ENCODE assay signal across 10 cellular contexts in the genomic region with DNA sequence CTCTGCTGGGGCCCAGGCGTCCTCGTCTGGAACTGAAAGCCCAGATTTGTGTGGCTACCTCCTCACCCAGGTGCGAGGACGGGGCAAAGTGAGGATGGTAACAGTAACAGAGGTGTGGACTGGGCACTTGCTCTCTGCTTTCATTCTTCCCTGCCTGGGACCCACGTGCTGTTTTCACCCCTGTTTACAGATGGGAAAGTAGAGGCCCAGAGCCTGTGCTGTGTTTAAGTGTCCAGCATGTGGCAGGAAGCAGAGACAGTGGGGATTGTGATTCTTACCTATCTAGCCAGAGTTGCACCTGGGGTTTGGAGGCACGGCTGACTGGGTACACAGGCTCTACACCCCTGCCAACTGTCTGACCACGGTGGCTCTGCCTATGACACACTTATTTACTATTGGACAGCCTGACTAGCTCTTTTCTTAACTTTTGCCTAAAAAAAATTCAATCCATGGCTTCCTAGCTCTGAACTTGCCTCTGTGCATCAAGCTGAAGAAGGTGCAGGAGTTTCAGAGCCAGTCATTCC.
A peak's percentile ranks its signal among the peaks of the same experiment; 100 is the strongest.
DNase-seq lines count a peak whose midpoint lies in the region; ATAC-seq, FAIRE-seq and TF ChIP-seq lines count a peak whose summit lies in the region.
"Had no signal": no experiment of that assay in that cellular context is flagged by ENCODE, and none has a peak within 500 bp of the region (broad histone marks: within the 10 kb centered on the region; RNA-seq: fewer than 3 reads in every experiment).

No MANE protein-coding gene starts in this region.

- H3K4me3 ChIP-seq in Loucy (ENCODE audit: low read length, poor library complexity, severe bottlenecking) (no peak overlapping the region), fibroblast of lung (replicated peaks in 1 of 4; ENCODE audit: control extremely low read depth in 1 of 4, insufficient read depth in 1 of 4, low read depth in 3 of 4, low read length in 4 of 4) (no peak overlapping the region)

- peak overlapping the region; percentile 24 for H3K4me3 Mint-ChIP-seq in activated CD4-positive, alpha-beta T cell treated with anti-CD3 and anti-CD28 coated beads for 36 hours

- POLR2A ChIA-PET in activated CD4-positive, alpha-beta T cell treated with anti-CD3 and anti-CD28 coated beads for 36 hours (lab: Charles Lee) = interaction anchor here (2.0 kb wide), 1 partner anchor 156 kb away, joined by 7 read pairs; a partner anchor contains a TSS

- peaks cover 8% of the 10 kb centered on the region for H3F3A ChIP-seq in Loucy (ENCODE audit: low read depth)

- H3K9ac ChIP-seq in Loucy (ENCODE audit: low read depth, low read length, poor library complexity, severe bottlenecking) = peak overlapping the region; percentile 68
- H3K9ac ChIP-seq in fibroblast of lung (ENCODE audit: insufficient read depth, low read length) = peak overlapping the region; percentile 24

- no peaks in the 10 kb centered on the region for H3K9me3 ChIP-seq in Loucy (ENCODE audit: insufficient read depth, low read depth, low read length)
- no peaks in the 10 kb centered on the region for H3K9me3 ChIP-seq in fibroblast of lung (ENCODE audit: control insufficient read depth, insufficient read depth, low read depth, low read length)

- H3K27me3 ChIP-seq in Loucy (ENCODE audit: insufficient read depth, low read length, poor library complexity, severe bottlenecking) (no peaks in the 10 kb centered on the region), fibroblast of lung (ENCODE audit: control insufficient read depth, insufficient read depth, low read length) (no peaks in the 10 kb centered on the region)

- H3K4me2 ChIP-seq in Loucy (ENCODE audit: low read depth, low read length, poor library complexity, severe bottlenecking) = peak overlapping the region; percentile 47
- peak overlapping the region; percentile 30 for H3K4me2 ChIP-seq in fibroblast of lung (ENCODE audit: extremely low read depth, insufficient read depth, low read length)

- H3K27ac ChIP-seq in fibroblast of lung (ENCODE audit: insufficient read depth, low read length) = peak overlapping the region; percentile 64

- H3K4me1 ChIP-seq in Loucy (ENCODE audit: insufficient read depth, low read length, poor library complexity, severe bottlenecking) (peaks cover 69% of the 10 kb centered on the region), fibroblast of lung (ENCODE audit: control insufficient read depth, extremely low read depth, insufficient read depth, low read length) (peaks cover 40% of the 10 kb centered on the region)

- H3K36me3 Mint-ChIP-seq in activated CD4-positive, alpha-beta T cell treated with anti-CD3 and anti-CD28 coated beads for 36 hours (ENCODE audit: low read depth) = peaks cover 9% of the 10 kb centered on the region

- H3K27ac Mint-ChIP-seq in activated CD4-positive, alpha-beta T cell treated with anti-CD3 and anti-CD28 coated beads for 36 hours = peak overlapping the region; percentile 83

- H3K36me3 ChIP-seq in Loucy (ENCODE audit: insufficient read depth, low read length) (no peaks in the 10 kb centered on the region), fibroblast of lung (ENCODE audit: control insufficient read depth, insufficient read depth, low read length) (no peaks in the 10 kb centered on the region)

- no peaks in the 10 kb centered on the region for H3K9me3 Mint-ChIP-seq in activated CD4-positive, alpha-beta T cell treated with anti-CD3 and anti-CD28 coated beads for 36 hours (ENCODE audit: low read depth)

- H4K20me1 ChIP-seq in Loucy (ENCODE audit: insufficient read depth, low read length, poor library complexity, severe bottlenecking) = no peaks in the 10 kb centered on the region
- H4K20me1 ChIP-seq in fibroblast of lung (ENCODE audit: control insufficient read depth, extremely low read depth, insufficient read depth, low read length) = no peaks in the 10 kb centered on the region

- no peak for FAIRE-seq in RCC 7860 (lab: Jason Lieb, UNC)
- FAIRE-seq: small intestine had no signal

- CTCF ChIA-PET in activated CD4-positive, alpha-beta T cell treated with anti-CD3 and anti-CD28 coated beads for 36 hours (lab: Charles Lee) = interaction anchor here (0.6 to 1.6 kb wide), 8 partner anchors 12 to 156 kb away, joined by 3 to 6 read pairs (median 4); no protein-coding TSS in a partner anchor

- TF ChIP-seq CTCF in Loucy (conservative IDR thresholded peaks at IDR 0.05; ENCODE audit: low read length) = no peak
- no peak for TF ChIP-seq CTCF in fibroblast of lung (conservative IDR thresholded peaks at IDR 0.05 in 1 of 2, IDR thresholded peaks at IDR 0.05 in 1 of 2; ENCODE audit: low read depth in 1 of 2, low read length in 2 of 2)

- no peaks in the 10 kb centered on the region for H3K79me2 ChIP-seq in Loucy (ENCODE audit: insufficient read depth, low read length)
- H3K79me2 ChIP-seq in fibroblast of lung (ENCODE audit: control insufficient read depth, insufficient read depth, low read length) = no peaks in the 10 kb centered on the region

- peaks cover 87% of the 10 kb centered on the region for H3K4me1 Mint-ChIP-seq in activated CD4-positive, alpha-beta T cell treated with anti-CD3 and anti-CD28 coated beads for 36 hours

- DNase-seq in activated CD4-positive, alpha-beta T cell treated with anti-CD3 and anti-CD28 coated beads for 36 hours = peak; percentile 56
- no peak for DNase-seq in activated CD4-positive, alpha-beta T cell treated with anti-CD3 and anti-CD28 coated beads for 4 hours
- DNase-seq in fibroblast of lung (ENCODE audit: low read depth in 2 of 2) = no peak
- no peak for DNase-seq in stimulated activated naive CD8-positive, alpha-beta T cell treated with anti-CD3 and anti-CD28 coated beads, Interleukin-15, Interleukin-2, amounts not matched to agents 100 U/mL and 50 U/mL, for 24 hours
- no peak for DNase-seq in DMS153 (lab: John Stamatoyannopoulos, UW)
- no peak for DNase-seq in RCC 7860 (ENCODE audit: low spot score)
- DNase-seq in stimulated activated CD4-positive, alpha-beta T cell treated with anti-CD3 and anti-CD28 coated beads, Interleukin-4, amount 100 ng/mL, for 1 hour = no peak
- DNase-seq: NCI-H187 treated with DMSO at 0.1 percent for 48 hours had no signal

- no peak overlapping the region for H2AFZ ChIP-seq in Loucy (ENCODE audit: low read length)
- no peak overlapping the region for H2AFZ ChIP-seq in fibroblast of lung (ENCODE audit: low read length)

- no peaks in the 10 kb centered on the region for H3K27me3 Mint-ChIP-seq in activated CD4-positive, alpha-beta T cell treated with anti-CD3 and anti-CD28 coated beads for 36 hours

- H3K9me2 ChIP-seq in Loucy (replicated peaks; ENCODE audit: low read depth, low read length) = no peaks in the 10 kb centered on the region

- peak; percentile 38 for ATAC-seq in activated CD4-positive, alpha-beta T cell treated with anti-CD3 and anti-CD28 coated beads for 36 hours
- peak; percentile 22 for ATAC-seq in stimulated activated naive CD8-positive, alpha-beta T cell treated with anti-CD3 and anti-CD28 coated beads, Interleukin-15, Interleukin-2, amounts not matched to agents 100 U/mL and 50 U/mL, for 24 hours

- intact Hi-C loops in activated CD4-positive, alpha-beta T cell treated with anti-CD3 and anti-CD28 coated beads for 36 hours (cut with DNase I, micrococcal nuclease) = loop anchor here (1.0 to 10.0 kb wide), 3 partner anchors 15 to 1435 kb away; no protein-coding TSS in a partner anchor
